Comparison of ENCODE assay signal across 10 cellular contexts in the genomic region with DNA sequence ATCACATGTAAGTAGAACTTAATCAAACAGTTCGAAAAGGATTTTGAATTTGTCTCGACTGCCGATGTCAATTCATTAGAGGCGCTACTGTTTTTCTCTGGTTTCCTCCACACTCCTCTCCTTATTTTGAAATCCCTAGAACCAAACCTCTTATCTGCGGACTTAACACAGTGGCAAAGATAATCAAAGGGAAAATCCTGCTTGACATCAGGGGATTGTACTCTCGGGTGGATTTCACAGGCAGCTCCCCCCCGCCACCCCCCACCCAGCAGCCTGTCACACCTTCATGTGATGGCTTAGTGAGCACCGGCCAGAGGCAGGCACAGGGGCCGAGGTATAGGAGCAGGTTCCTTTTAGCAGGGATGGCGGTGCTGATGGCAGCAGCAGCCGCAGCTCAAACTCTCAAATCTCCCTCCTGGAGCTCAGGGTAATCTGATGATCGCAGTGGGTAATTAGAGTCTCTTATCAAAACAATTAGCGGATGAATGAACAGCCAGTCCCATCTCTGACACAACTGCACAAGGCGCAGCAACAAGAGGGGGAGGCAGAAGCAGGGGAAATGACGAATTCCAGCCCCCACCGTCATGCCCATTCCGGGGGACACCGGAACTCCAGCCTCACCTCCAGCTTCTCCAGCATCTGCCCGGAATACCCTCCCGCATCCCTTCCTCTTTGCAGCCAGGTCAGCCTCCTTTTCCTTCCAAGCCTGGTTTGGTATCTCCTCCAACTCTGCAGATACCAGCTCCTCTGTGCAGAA.
DNase-seq lines count a peak whose midpoint lies in the region; ATAC-seq and TF ChIP-seq lines count a peak whose summit lies in the region.
"Had no signal": no experiment of that assay in that cellular context is flagged by ENCODE, and none has a peak within 500 bp of the region (broad histone marks: within the 10 kb centered on the region; RNA-seq: fewer than 3 reads in every experiment).

No MANE protein-coding gene starts in this region.

- no peak overlapping the region for H3K4me3 ChIP-seq in suprapubic skin

- H3K9me3 ChIP-seq in suprapubic skin = no peaks in the 10 kb centered on the region

- H3K9me3 Mint-ChIP-seq in activated T-helper 1 cell treated with anti-CD3 and anti-CD28 coated beads, Interleukin-12 subunit alpha, Interleukin-12 subunit beta, Interleukin-2, Interleukin-4 antibody, amounts not matched to agents 30 ng/mL and 10 ng/mL and 1 ng/mL, durations not matched to agents 14 hours and 24 hours and 36 hours = no peaks in the 10 kb centered on the region
- H3K9me3 Mint-ChIP-seq in activated CD4-positive, alpha-beta T cell treated with anti-CD3 and anti-CD28 coated beads, Interleukin-2, amount 10 ng/mL, durations not matched to agents 24 days and 14 days = no peaks in the 10 kb centered on the region
- H3K9me3 Mint-ChIP-seq: T-helper 1 cell treated with Interleukin-12 subunit alpha and Interleukin-12 subunit beta and Interleukin-4 antibody, amounts not matched to agents 30 μg/mL and 1 μg/mL, for 36 hours had no signal

- intact Hi-C loops in activated T-helper 1 cell treated with anti-CD3 and anti-CD28 coated beads, Interleukin-12 subunit alpha, Interleukin-12 subunit beta, Interleukin-2, Interleukin-4 antibody, amounts not matched to agents 30 ng/mL and 10 ng/mL and 1 ng/mL, durations not matched to agents 14 hours and 24 hours and 36 hours (cut with micrococcal nuclease) = no loop called here
- intact Hi-C loops in activated CD4-positive, alpha-beta T cell treated with anti-CD3 and anti-CD28 coated beads, Interleukin-2, amount 10 ng/mL, durations not matched to agents 24 days and 14 days (cut with micrococcal nuclease) = no loop called here

- H3K27me3 Mint-ChIP-seq in activated T-helper 1 cell treated with anti-CD3 and anti-CD28 coated beads, Interleukin-12 subunit alpha, Interleukin-12 subunit beta, Interleukin-2, Interleukin-4 antibody, amounts not matched to agents 30 ng/mL and 10 ng/mL and 1 ng/mL, durations not matched to agents 14 hours and 24 hours and 36 hours (ENCODE audit: insufficient read depth) = no peaks in the 10 kb centered on the region
- no peaks in the 10 kb centered on the region for H3K27me3 Mint-ChIP-seq in activated CD4-positive, alpha-beta T cell treated with anti-CD3 and anti-CD28 coated beads, Interleukin-2, amount 10 ng/mL, durations not matched to agents 24 days and 14 days

- H3K36me3 Mint-ChIP-seq in activated T-helper 1 cell treated with anti-CD3 and anti-CD28 coated beads, Interleukin-12 subunit alpha, Interleukin-12 subunit beta, Interleukin-2, Interleukin-4 antibody, amounts not matched to agents 30 ng/mL and 10 ng/mL and 1 ng/mL, durations not matched to agents 14 hours and 24 hours and 36 hours (ENCODE audit: low read depth) = peaks cover 2% of the 10 kb centered on the region
- peaks cover 3% of the 10 kb centered on the region for H3K36me3 Mint-ChIP-seq in activated CD4-positive, alpha-beta T cell treated with anti-CD3 and anti-CD28 coated beads, Interleukin-2, amount 10 ng/mL, durations not matched to agents 24 days and 14 days (ENCODE audit: low read depth)

- TF ChIP-seq CTCF in suprapubic skin (IDR thresholded peaks at IDR 0.05) = no peak

- no peaks in the 10 kb centered on the region for H3K36me3 ChIP-seq in suprapubic skin

- peak; percentile 63 for DNase-seq in NCI-H2107 treated with DMSO at 0.1 percent for 48 hours (lab: John Stamatoyannopoulos, UW; ENCODE audit: unreplicated experiment)
- DNase-seq in NCI-H2107 (lab: John Stamatoyannopoulos, UW) = no peak
- DNase-seq in activated T-helper 1 cell treated with anti-CD3 and anti-CD28 coated beads, Interleukin-12 subunit alpha, Interleukin-12 subunit beta, Interleukin-2, Interleukin-4 antibody, amounts not matched to agents 30 ng/mL and 10 ng/mL and 1 ng/mL, durations not matched to agents 14 hours and 24 hours and 36 hours (ENCODE audit: low spot score) = no peak
- peak; percentile 31 to 62 for DNase-seq in lung microvascular endothelial cell (ENCODE audit: low read depth in 2 of 2)
- DNase-seq in suprapubic skin (ENCODE audit: low spot score in 2 of 2) = no peak
- DNase-seq in medulla oblongata (ENCODE audit: extremely low spot score) = no peak
- DNase-seq in activated CD4-positive, alpha-beta T cell treated with anti-CD3 and anti-CD28 coated beads, Interleukin-2, amount 10 ng/mL, durations not matched to agents 24 days and 14 days = no peak
- DNase-seq: NCI-H446 had no signal

- TF ChIP-seq POLR2A in suprapubic skin (IDR thresholded peaks at IDR 0.05) = no peak

- 93% methylated on average over 18 of the region's 20 CpGs for WGBS in suprapubic skin

- H3K4me1 Mint-ChIP-seq in activated T-helper 1 cell treated with anti-CD3 and anti-CD28 coated beads, Interleukin-12 subunit alpha, Interleukin-12 subunit beta, Interleukin-2, Interleukin-4 antibody, amounts not matched to agents 30 ng/mL and 10 ng/mL and 1 ng/mL, durations not matched to agents 14 hours and 24 hours and 36 hours (ENCODE audit: low read depth) = peaks cover 18% of the 10 kb centered on the region
- H3K4me1 Mint-ChIP-seq in activated CD4-positive, alpha-beta T cell treated with anti-CD3 and anti-CD28 coated beads, Interleukin-2, amount 10 ng/mL, durations not matched to agents 24 days and 14 days = peaks cover 27% of the 10 kb centered on the region

- no peak for ATAC-seq in HG03039 (IDR thresholded peaks at IDR 0.05; ENCODE audit: unreplicated experiment)

- H3K27ac ChIP-seq in suprapubic skin = peak overlapping the region; percentile 17

- no peaks in the 10 kb centered on the region for H3K27me3 ChIP-seq in suprapubic skin

- no peak for TF ChIP-seq EP300 in suprapubic skin (IDR thresholded peaks at IDR 0.05)

- peak overlapping the region; percentile 3 for H3K27ac Mint-ChIP-seq in activated T-helper 1 cell treated with anti-CD3 and anti-CD28 coated beads, Interleukin-12 subunit alpha, Interleukin-12 subunit beta, Interleukin-2, Interleukin-4 antibody, amounts not matched to agents 30 ng/mL and 10 ng/mL and 1 ng/mL, durations not matched to agents 14 hours and 24 hours and 36 hours
- no peak overlapping the region for H3K27ac Mint-ChIP-seq in activated CD4-positive, alpha-beta T cell treated with anti-CD3 and anti-CD28 coated beads, Interleukin-2, amount 10 ng/mL, durations not matched to agents 24 days and 14 days
- H3K27ac Mint-ChIP-seq: T-helper 1 cell treated with Interleukin-12 subunit alpha and Interleukin-12 subunit beta and Interleukin-4 antibody, amounts not matched to agents 30 μg/mL and 1 μg/mL, for 36 hours had no signal

- peaks cover 88% of the 10 kb centered on the region for H3K4me1 ChIP-seq in suprapubic skin

- no peak overlapping the region for H3K4me3 Mint-ChIP-seq in activated T-helper 1 cell treated with anti-CD3 and anti-CD28 coated beads, Interleukin-12 subunit alpha, Interleukin-12 subunit beta, Interleukin-2, Interleukin-4 antibody, amounts not matched to agents 30 ng/mL and 10 ng/mL and 1 ng/mL, durations not matched to agents 14 hours and 24 hours and 36 hours
- no peak overlapping the region for H3K4me3 Mint-ChIP-seq in activated CD4-positive, alpha-beta T cell treated with anti-CD3 and anti-CD28 coated beads, Interleukin-2, amount 10 ng/mL, durations not matched to agents 24 days and 14 days
- H3K4me3 Mint-ChIP-seq: T-helper 1 cell treated with Interleukin-12 subunit alpha and Interleukin-12 subunit beta and Interleukin-4 antibody, amounts not matched to agents 30 μg/mL and 1 μg/mL, for 36 hours had no signal

Comparison
In these comparisons a context has a peak if more than half of its experiments do, and no peak if none do; other contexts are left out.
1. DNase-seq: peak in NCI-H2107 treated with DMSO at 0.1 percent for 48 hours (single experiment) and lung microvascular endothelial cell (2 of 2); none in NCI-H2107 (single experiment), activated T-helper 1 cell treated with anti-CD3 and anti-CD28 coated beads, Interleukin-12 subunit alpha, Interleukin-12 subunit beta, Interleukin-2, Interleukin-4 antibody, amounts not matched to agents 30 ng/mL and 10 ng/mL and 1 ng/mL, durations not matched to agents 14 hours and 24 hours and 36 hours (single experiment), suprapubic skin (0 of 2), medulla oblongata (single experiment) and activated CD4-positive, alpha-beta T cell treated with anti-CD3 and anti-CD28 coated beads, Interleukin-2, amount 10 ng/mL, durations not matched to agents 24 days and 14 days (single experiment).